ENCODE assay signal across 18 cellular contexts in the genomic region with DNA sequence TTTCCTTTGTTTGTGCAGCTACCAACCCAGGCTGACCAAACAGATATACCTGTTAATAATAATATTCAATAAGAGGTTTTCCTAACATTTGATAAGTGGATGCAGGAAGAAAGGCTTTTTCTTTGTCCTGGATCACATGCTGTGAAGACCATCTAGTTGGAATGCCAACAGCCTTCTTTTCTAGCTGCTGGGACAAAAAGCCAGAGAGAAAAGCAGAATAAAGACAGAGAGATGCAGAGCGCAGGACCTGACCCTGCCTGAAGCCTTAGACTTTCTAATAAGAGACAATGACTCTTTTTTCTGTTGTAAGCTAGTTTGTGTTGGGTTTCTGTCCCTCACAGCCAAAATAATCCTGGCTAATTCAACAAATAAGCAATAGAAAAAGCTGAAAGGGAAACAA.
"Had no signal": no experiment of that assay in that cellular context is flagged by ENCODE, and none has a peak within 500 bp of the region (broad histone marks: within the 10 kb centered on the region; RNA-seq: fewer than 3 reads in every experiment).

No MANE protein-coding gene starts in this region.

- H3K4me3 ChIP-seq: esophagus muscularis mucosa, spleen, testis had no signal

- H3K27me3 ChIP-seq: esophagus muscularis mucosa, neutrophil, spleen, testis had no signal

- H3K79me2 ChIP-seq: parathyroid adenoma had no signal

- H3K9me3 ChIP-seq: esophagus muscularis mucosa, neutrophil, testis had no signal

- H3K36me3 ChIP-seq: esophagus muscularis mucosa, neutrophil, spleen had no signal

- H3K9ac ChIP-seq: parathyroid adenoma had no signal

- H3K4me1 ChIP-seq: esophagus muscularis mucosa, parathyroid adenoma, spleen, testis had no signal

- H3K27ac ChIP-seq: esophagus muscularis mucosa, neutrophil, parathyroid adenoma, spleen, testis, VCaP had no signal

- H2AFZ ChIP-seq: parathyroid adenoma had no signal

- DNase-seq: activated CD4-positive, alpha-beta T cell treated with anti-CD3 and anti-CD28 coated beads for 1 hour; activated CD4-positive, alpha-beta T cell treated with anti-CD3 and anti-CD28 coated beads, Interleukin-2, amount 50 U/mL, for 4 hours; activated naive CD4-positive, alpha-beta T cell; activated naive CD8-positive, alpha-beta T cell treated with anti-CD3 and anti-CD28 coated beads for 36 hours; activated T-cell treated with anti-CD3 and anti-CD28 coated beads for 4 hours; amniotic stem cell; effector CD8-positive, alpha-beta T cell; immature natural killer cell; left ventricle myocardium superior; naive thymus-derived CD4-positive, alpha-beta T cell; spleen; stimulated activated CD4-positive, alpha-beta T cell treated with anti-CD3 and anti-CD28 coated beads, Interleukin-4, amount 100 ng/mL, for 4 hours; T-helper 17 cell; testis had no signal
